In genomic region chr7:95430864-95431263, GRCh38 we compare ENCODE assay signal across 16 cellular contexts. TPM values are rescaled to one million over a fixed set of nuclear protein-coding genes. Genes with fewer than 3 reads are reported as not detected.
DNase-seq lines count a peak whose midpoint lies in the region; ATAC-seq, FAIRE-seq and TF ChIP-seq lines count a peak whose summit lies in the region.
"Had no signal": no experiment of that assay in that cellular context is flagged by ENCODE, and none has a peak within 500 bp of the region (broad histone marks: within the 10 kb centered on the region; RNA-seq: fewer than 3 reads in every experiment).

No MANE protein-coding gene starts in this region.

- 60% methylated on average over 2 of the region's 2 CpGs for WGBS in GM12878 (ENCODE audit: insufficient coverage, insufficient replicate concordance, low lambda C conversion rate, missing lambda C conversion rate)
- 17 to 58% (median 52%) methylated on average over 2 of the region's 2 CpGs for WGBS in small intestine, 3 donors

- ATAC-seq in GM12878 (no peak), HG03108 (IDR thresholded peaks at IDR 0.05; ENCODE audit: unreplicated experiment) (no peak)

- TF ChIP-seq CTCF in GM12878 (IDR thresholded peaks at IDR 0.05 in 2 of 3, conservative IDR thresholded peaks at IDR 0.05 in 1 of 3; ENCODE audit: control insufficient read depth in 2 of 3, extremely low read depth in 1 of 3, insufficient read depth in 1 of 3, low read depth in 3 of 3, low read length in 3 of 3): no peak

- no peaks in the 10 kb centered on the region for H3K27me3 ChIP-seq in GM12878 (replicated peaks in 1 of 2; ENCODE audit: control insufficient read depth in 2 of 2, insufficient read depth in 2 of 2, low read length in 1 of 2)
- H3K27me3 ChIP-seq in small intestine (ENCODE audit: control insufficient read depth in 2 of 2, insufficient read depth in 2 of 2, low read length in 2 of 2): no peaks in the 10 kb centered on the region
- H3K27me3 ChIP-seq: BLaER1 treated with 17β-estradiol and CSF1 and Interleukin-3, amounts not matched to agents 10 nM and 100 nM; suprapubic skin had no signal

- no TSS peak for BruUV-seq in GM12878 (replicated peaks; lab: Mats Ljungman, UMichigan)

- TF ChIP-seq POLR2A in GM12878 (IDR thresholded peaks at IDR 0.05; ENCODE audit: low read depth, low read length): no peak

- no peaks in the 10 kb centered on the region for H3K9me3 ChIP-seq in GM12878 (replicated peaks; ENCODE audit: control insufficient read depth, insufficient read depth, low read length)
- H3K9me3 ChIP-seq in small intestine (ENCODE audit: control insufficient read depth, low read depth): no peaks in the 10 kb centered on the region
- H3K9me3 ChIP-seq: suprapubic skin had no signal

- SMC1A ChIA-PET in GM12878 (lab: Charles Lee; ENCODE audit: uncharacterized antibody, unreplicated experiment): interaction anchor here (1.2 to 2.3 kb wide), 6 partner anchors 11 to 55 kb away, joined by 3 to 12 read pairs (median 7); partner anchors contain the start of gene ASB4

- H3K4me3 Mint-ChIP-seq in activated T-helper 2 cell treated with anti-CD3 and anti-CD28 coated beads, Interferon-gamma antibody, Interleukin-2, Interleukin-4, amounts not matched to agents 10 μg/mL and 5 μg/mL and 100 μg/mL, durations not matched to agents 14 hours and 24 hours and 36 hours (ENCODE audit: low read depth): no peak overlapping the region
- H3K4me3 Mint-ChIP-seq: activated naive CD8-positive, alpha-beta T cell treated with anti-CD3 and anti-CD28 coated beads for 36 hours; T-helper 2 cell treated with Interferon-gamma antibody and Interleukin-4, amounts not matched to agents 5 μg/mL and 100 μg/mL, for 36 hours had no signal

- H3K36me3 ChIP-seq in GM12878 (ENCODE audit: control insufficient read depth in 2 of 2, insufficient read depth in 2 of 2, low read length in 1 of 2) (no peaks in the 10 kb centered on the region; a peak in 1 of 4 replicates), small intestine (ENCODE audit: control insufficient read depth in 2 of 2, insufficient read depth in 2 of 2, low read length in 2 of 2) (peaks cover 0 to 2% of the 10 kb centered on the region in 2 donors)
- H3K36me3 ChIP-seq: suprapubic skin had no signal

- FAIRE-seq in GM12878 (lab: Jason Lieb, UNC) (no peak), small intestine (lab: Jason Lieb, UNC) (no peak)
- FAIRE-seq: colon had no signal

- POLR2A ChIA-PET in GM12878 (lab: Charles Lee): interaction anchor here (0.6 to 1.3 kb wide), 4 partner anchors 11 to 28 kb away, joined by 3 to 4 read pairs (median 4); no protein-coding TSS in a partner anchor

- H3K27me3 Mint-ChIP-seq in activated T-helper 2 cell treated with anti-CD3 and anti-CD28 coated beads, Interferon-gamma antibody, Interleukin-2, Interleukin-4, amounts not matched to agents 10 μg/mL and 5 μg/mL and 100 μg/mL, durations not matched to agents 14 hours and 24 hours and 36 hours (ENCODE audit: low read depth): peaks cover 2% of the 10 kb centered on the region
- H3K27me3 Mint-ChIP-seq: activated naive CD8-positive, alpha-beta T cell treated with anti-CD3 and anti-CD28 coated beads for 36 hours had no signal

- DNase-seq in HT1080 (ENCODE audit: low read depth) (peak; percentile 13), GM12878 (ENCODE audit: low read depth, low spot score) (no peak), kidney glomerular epithelial cell (lab: John Stamatoyannopoulos, UW) (peak; percentile 85), small intestine (peak; percentile 90), HCEC 1CT (no peak)
- no peak for DNase-seq in activated T-helper 2 cell treated with anti-CD3 and anti-CD28 coated beads, Interferon-gamma antibody, Interleukin-2, Interleukin-4, amounts not matched to agents 10 μg/mL and 5 μg/mL and 100 μg/mL, durations not matched to agents 14 hours and 24 hours and 36 hours (ENCODE audit: low spot score)
- DNase-seq: activated CD4-positive, alpha-beta T cell treated with anti-CD3 and anti-CD28 coated beads for 1 hour; activated naive CD8-positive, alpha-beta T cell treated with anti-CD3 and anti-CD28 coated beads for 36 hours; NCI-H2171 treated with DMSO at 0.1 percent for 48 hours; NK-92 treated with Interleukin-12 subunit alpha and Interleukin-12 subunit beta, amount 100 ng/mL, for 24 hours; SHP77 treated with DMSO at 0.1 percent for 48 hours had no signal

- H3K27ac ChIP-seq in GM12878 (ENCODE audit: control insufficient read depth, insufficient read depth) (no peak overlapping the region), small intestine (ENCODE audit: low read depth in 1 of 2, low read length in 1 of 2) (no peak overlapping the region)
- H3K27ac ChIP-seq: BLaER1 treated with 17β-estradiol and CSF1 and Interleukin-3, amounts not matched to agents 10 nM and 100 nM; suprapubic skin had no signal

- no peaks in the 10 kb centered on the region for H3K79me2 ChIP-seq in GM12878 (ENCODE audit: control insufficient read depth, insufficient read depth, low read length)

- H3K4me1 Mint-ChIP-seq in activated T-helper 2 cell treated with anti-CD3 and anti-CD28 coated beads, Interferon-gamma antibody, Interleukin-2, Interleukin-4, amounts not matched to agents 10 μg/mL and 5 μg/mL and 100 μg/mL, durations not matched to agents 14 hours and 24 hours and 36 hours (ENCODE audit: low read depth): peaks cover 15% of the 10 kb centered on the region

- no peaks in the 10 kb centered on the region for H3K4me1 ChIP-seq in GM12878 (ENCODE audit: control insufficient read depth, insufficient read depth, low read length)
- H3K4me1 ChIP-seq in small intestine (ENCODE audit: control insufficient read depth in 2 of 2, insufficient read depth in 1 of 2, low read depth in 1 of 2, low read length in 1 of 2): peaks cover 4 to 5% of the 10 kb centered on the region in 2 donors

- H3K4me2 ChIP-seq in GM12878 (ENCODE audit: control insufficient read depth, insufficient read depth): no peak overlapping the region

- in situ Hi-C loops in GM12878 (cut with MboI): no loop called here

- no peak for TF ChIP-seq RAD21 in GM12878 (IDR thresholded peaks at IDR 0.05; ENCODE audit: insufficient read depth, low read depth, low read length)

- H3K36me3 Mint-ChIP-seq in activated T-helper 2 cell treated with anti-CD3 and anti-CD28 coated beads, Interferon-gamma antibody, Interleukin-2, Interleukin-4, amounts not matched to agents 10 μg/mL and 5 μg/mL and 100 μg/mL, durations not matched to agents 14 hours and 24 hours and 36 hours (ENCODE audit: low read depth): peaks cover 6% of the 10 kb centered on the region

- no peaks in the 10 kb centered on the region for H4K20me1 ChIP-seq in GM12878 (ENCODE audit: control insufficient read depth, insufficient read depth)

- TF ChIP-seq EP300 in GM12878 (IDR thresholded peaks at IDR 0.05; ENCODE audit: borderline replicate concordance in 1 of 2, control insufficient read depth in 1 of 2, low read depth in 2 of 2, low read length in 2 of 2): no peak

- no peak overlapping the region for H2AFZ ChIP-seq in GM12878 (ENCODE audit: control insufficient read depth, low read depth, low read length)

- H3K27ac Mint-ChIP-seq in activated T-helper 2 cell treated with anti-CD3 and anti-CD28 coated beads, Interferon-gamma antibody, Interleukin-2, Interleukin-4, amounts not matched to agents 10 μg/mL and 5 μg/mL and 100 μg/mL, durations not matched to agents 14 hours and 24 hours and 36 hours: no peak overlapping the region
- H3K27ac Mint-ChIP-seq: activated naive CD8-positive, alpha-beta T cell treated with anti-CD3 and anti-CD28 coated beads for 36 hours; T-helper 2 cell treated with Interferon-gamma antibody and Interleukin-4, amounts not matched to agents 5 μg/mL and 100 μg/mL, for 36 hours had no signal

- RAD21 ChIA-PET in GM12878 (lab: Charles Lee; ENCODE audit: unreplicated experiment): interaction anchor here (0.6 to 3.9 kb wide), 5 partner anchors 9 to 95 kb away, joined by 3 to 21 read pairs (median 6); no protein-coding TSS in a partner anchor

- no peak overlapping the region for H3K4me3 ChIP-seq in GM12878
- H3K4me3 ChIP-seq in small intestine (ENCODE audit: low read depth in 1 of 2, low read length in 2 of 2): no peak overlapping the region
- H3K4me3 ChIP-seq: BLaER1 treated with 17β-estradiol and CSF1 and Interleukin-3, amounts not matched to agents 10 nM and 100 nM; suprapubic skin had no signal

- CTCF ChIA-PET in GM12878 (lab: Yijun Ruan, JAX): interaction anchor here (0.8 to 3.8 kb wide), 3 partner anchors 9 to 81 kb away, joined by 4 to 19 read pairs (median 5); no protein-coding TSS in a partner anchor

- no peak overlapping the region for H3K9ac ChIP-seq in GM12878 (ENCODE audit: control insufficient read depth, insufficient read depth, low read length)
- H3K9ac ChIP-seq: BLaER1 treated with 17β-estradiol and CSF1 and Interleukin-3, amounts not matched to agents 10 nM and 100 nM had no signal

- H3K9me3 Mint-ChIP-seq in activated T-helper 2 cell treated with anti-CD3 and anti-CD28 coated beads, Interferon-gamma antibody, Interleukin-2, Interleukin-4, amounts not matched to agents 10 μg/mL and 5 μg/mL and 100 μg/mL, durations not matched to agents 14 hours and 24 hours and 36 hours: no peaks in the 10 kb centered on the region
- H3K9me3 Mint-ChIP-seq: activated naive CD8-positive, alpha-beta T cell treated with anti-CD3 and anti-CD28 coated beads for 36 hours; T-helper 2 cell treated with Interferon-gamma antibody and Interleukin-4, amounts not matched to agents 5 μg/mL and 100 μg/mL, for 36 hours had no signal

- intact Hi-C loops in GM12878 (cut with micrococcal nuclease; ENCODE audit: unreplicated experiment): no loop called here
- intact Hi-C loops in activated T-helper 2 cell treated with anti-CD3 and anti-CD28 coated beads, Interferon-gamma antibody, Interleukin-2, Interleukin-4, amounts not matched to agents 10 μg/mL and 5 μg/mL and 100 μg/mL, durations not matched to agents 14 hours and 24 hours and 36 hours (cut with micrococcal nuclease): loop anchor here (5.0 kb wide), 1 partner anchor 34 kb away; the partner anchor contains the start of gene PON3

RNA-seq across cellular contexts. Expression of gene PON2, which starts 4.0 kb away (rescaled TPM):
- total RNA-seq in HT1080 (2014; rRNA removed; shearing (Covaris generic)): 79.0 and 86.7 TPM in 2 replicates
- 83.2 and 94.2 TPM in 2 replicates for polyA plus RNA-seq in HT1080 (2015; cell fraction: cytosol; rRNA removed)
- 138 and 139 TPM in 2 replicates for polyA plus RNA-seq in HT1080 (2015; cell fraction: nucleus; rRNA removed)
- 424 and 425 TPM in 2 replicates for total RNA-seq in GM12878 (2013; cell fraction: nucleolus; rRNA removed)
- total RNA-seq in GM12878 (2014; rRNA removed) (43.8 and 53.2 TPM in 2 replicates), GM12878 (2014; rRNA removed; fragmentation: Illumina TruSeq; extraction: Trizol) (46.6 and 48.8 TPM in 2 replicates), GM12878 (2021) (32.7 TPM in 2 replicates)
- 0.51 TPM for polyA plus RNA-seq in GM12878 (2011; ENCODE audit: low read depth)
- polyA plus RNA-seq in GM12878 (2011; rRNA removed) (127 and 183 TPM in 2 replicates), GM12878 (2014; fragmentation: Illumina TruSeq; extraction: Trizol) (56.8 and 63.6 TPM in 2 replicates), GM12878 (2014; fragmentation: Nextera tagmentation; extraction: Ambion mirVana) (10 to 100 TPM; 22.9 to 30.2 TPM), GM12878 (2014; rRNA removed) (40.4 and 52.4 TPM in 2 replicates), GM12878 (2016; fragmentation: Nextera tagmentation; extraction: Ambion mirVana) (10 to 100 TPM; 45.7 to 48.2 TPM), small intestine (100 to 1,000 TPM in 1 of 3 donors, 10 to 100 TPM in 2; 51.6 to 117 (median 70.3) TPM)
- polyA plus RNA-seq in GM12878 (2011; cell fraction: cytosol; rRNA removed): 63.0 and 64.4 TPM in 2 replicates
- polyA plus RNA-seq in GM12878 (2011; cell fraction: nucleus; rRNA removed): 167 and 175 TPM in 2 replicates
- 1.7 and 2.1 TPM in 2 replicates for polyA plus RNA-seq in GM12878 (2012)
- polyA minus RNA-seq in GM12878 (2011; rRNA and poly(A)+ RNA removed): 45.5 and 68.0 TPM in 2 replicates
- 22.5 and 33.3 TPM in 2 replicates for polyA minus RNA-seq in GM12878 (2011; cell fraction: cytosol; rRNA and poly(A)+ RNA removed)
- 74.6 and 100.0 TPM in 2 replicates for polyA minus RNA-seq in GM12878 (2011; cell fraction: nucleus; rRNA and poly(A)+ RNA removed)
- 16.5 and 17.5 TPM in 2 replicates for total RNA-seq in activated T-helper 2 cell treated with anti-CD3 and anti-CD28 coated beads, Interferon-gamma antibody, Interleukin-2, Interleukin-4, amounts not matched to agents 10 μg/mL and 5 μg/mL and 100 μg/mL, durations not matched to agents 14 hours and 24 hours and 36 hours

RNA-seq across cellular contexts. Expression of gene PON3, which starts 34.7 kb away (rescaled TPM):
- not detected in 2 replicates for total RNA-seq in HT1080 (2014; rRNA removed; shearing (Covaris generic))
- not detected in 2 replicates for polyA plus RNA-seq in HT1080 (2015; cell fraction: cytosol; rRNA removed)
- not detected in 2 replicates for polyA plus RNA-seq in HT1080 (2015; cell fraction: nucleus; rRNA removed)
- 1.5 and 3.0 TPM in 2 replicates for total RNA-seq in GM12878 (2013; cell fraction: nucleolus; rRNA removed)
- 0.45 and 0.71 TPM in 2 replicates for total RNA-seq in GM12878 (2014; rRNA removed)
- total RNA-seq in GM12878 (2014; rRNA removed; fragmentation: Illumina TruSeq; extraction: Trizol): 0.76 and 1.0 TPM in 2 replicates
- 0.64 and 0.69 TPM in 2 replicates for total RNA-seq in GM12878 (2021)
- not detected for polyA plus RNA-seq in GM12878 (2011; ENCODE audit: low read depth)
- polyA plus RNA-seq in GM12878 (2011; rRNA removed): 1.7 and 2.0 TPM in 2 replicates
- 0.59 and 0.76 TPM in 2 replicates for polyA plus RNA-seq in GM12878 (2011; cell fraction: cytosol; rRNA removed)
- polyA plus RNA-seq in GM12878 (2011; cell fraction: nucleus; rRNA removed): 2.0 and 2.7 TPM in 2 replicates
- not detected in 2 replicates for polyA plus RNA-seq in GM12878 (2012)
- polyA plus RNA-seq in GM12878 (2014; fragmentation: Illumina TruSeq; extraction: Trizol): 0.29 and 0.78 TPM in 2 replicates
- polyA plus RNA-seq in GM12878 (2014; fragmentation: Nextera tagmentation; extraction: Ambion mirVana): 1 to 10 TPM; 1.4 to 2.0 TPM
- 0.69 and 0.78 TPM in 2 replicates for polyA plus RNA-seq in GM12878 (2014; rRNA removed)
- polyA plus RNA-seq in GM12878 (2016; fragmentation: Nextera tagmentation; extraction: Ambion mirVana): 1 to 10 TPM; 1.0 to 1.4 TPM
- 0.88 and 1.0 TPM in 2 replicates for polyA minus RNA-seq in GM12878 (2011; rRNA and poly(A)+ RNA removed)
- not detected in 2 replicates for polyA minus RNA-seq in GM12878 (2011; cell fraction: cytosol; rRNA and poly(A)+ RNA removed)
- 2.2 and 2.9 TPM in 2 replicates for polyA minus RNA-seq in GM12878 (2011; cell fraction: nucleus; rRNA and poly(A)+ RNA removed)
- 1 to 10 TPM; 2.4 to 8.5 (median 4.9) TPM for polyA plus RNA-seq in small intestine
- total RNA-seq in activated T-helper 2 cell treated with anti-CD3 and anti-CD28 coated beads, Interferon-gamma antibody, Interleukin-2, Interleukin-4, amounts not matched to agents 10 μg/mL and 5 μg/mL and 100 μg/mL, durations not matched to agents 14 hours and 24 hours and 36 hours: 0.14 and 0.30 TPM in 2 replicates

RNA-seq across cellular contexts. Expression of gene ASB4, which starts 54.9 kb away (rescaled TPM):
- not detected in 2 replicates for total RNA-seq in HT1080 (2014; rRNA removed; shearing (Covaris generic))
- polyA plus RNA-seq in HT1080 (2015; cell fraction: cytosol; rRNA removed): not detected in 2 replicates
- polyA plus RNA-seq in HT1080 (2015; cell fraction: nucleus; rRNA removed): not detected in 2 replicates
- 0.27 and 1.1 TPM in 2 replicates for total RNA-seq in GM12878 (2013; cell fraction: nucleolus; rRNA removed)
- total RNA-seq in GM12878 (2014; rRNA removed): not detected in 2 replicates
- not detected in 2 replicates for total RNA-seq in GM12878 (2014; rRNA removed; fragmentation: Illumina TruSeq; extraction: Trizol)
- 0.08 TPM in 1 of 2 replicates, not detected in the other for total RNA-seq in GM12878 (2021)
- polyA plus RNA-seq in GM12878 (2011; ENCODE audit: low read depth): not detected
- 1.1 and 1.3 TPM in 2 replicates for polyA plus RNA-seq in GM12878 (2011; rRNA removed)
- 0.64 and 0.82 TPM in 2 replicates for polyA plus RNA-seq in GM12878 (2011; cell fraction: cytosol; rRNA removed)
- 0.56 and 1.1 TPM in 2 replicates for polyA plus RNA-seq in GM12878 (2011; cell fraction: nucleus; rRNA removed)
- polyA plus RNA-seq in GM12878 (2012): not detected in 2 replicates
- polyA plus RNA-seq in GM12878 (2014; fragmentation: Illumina TruSeq; extraction: Trizol): not detected in 2 replicates
- not detected for polyA plus RNA-seq in GM12878 (2014; fragmentation: Nextera tagmentation; extraction: Ambion mirVana)
- polyA plus RNA-seq in GM12878 (2014; rRNA removed): 0.12 TPM in 1 of 2 replicates, not detected in the other
- polyA plus RNA-seq in GM12878 (2016; fragmentation: Nextera tagmentation; extraction: Ambion mirVana): not detected
- 1.2 and 1.9 TPM in 2 replicates for polyA minus RNA-seq in GM12878 (2011; rRNA and poly(A)+ RNA removed)
- not detected in 2 replicates for polyA minus RNA-seq in GM12878 (2011; cell fraction: cytosol; rRNA and poly(A)+ RNA removed)
- 0.73 and 1.4 TPM in 2 replicates for polyA minus RNA-seq in GM12878 (2011; cell fraction: nucleus; rRNA and poly(A)+ RNA removed)
- polyA plus RNA-seq in small intestine: 1 to 10 TPM in 1 of 3 donors, under 1 TPM in 1, not detected in 1; 0.09 to 1.4 TPM
- total RNA-seq in activated T-helper 2 cell treated with anti-CD3 and anti-CD28 coated beads, Interferon-gamma antibody, Interleukin-2, Interleukin-4, amounts not matched to agents 10 μg/mL and 5 μg/mL and 100 μg/mL, durations not matched to agents 14 hours and 24 hours and 36 hours: not detected in 2 replicates
- total RNA-seq: activated naive CD8-positive, alpha-beta T cell treated with anti-CD3 and anti-CD28 coated beads for 36 hours had no signal

Comparison
In these comparisons a context has a peak if more than half of its experiments do, and no peak if none do; other contexts are left out.
1. DNase-seq: peak in HT1080 (single experiment), kidney glomerular epithelial cell (single experiment) and small intestine (single experiment); none in GM12878 (single experiment), activated T-helper 2 cell treated with anti-CD3 and anti-CD28 coated beads, Interferon-gamma antibody, Interleukin-2, Interleukin-4, amounts not matched to agents 10 μg/mL and 5 μg/mL and 100 μg/mL, durations not matched to agents 14 hours and 24 hours and 36 hours (single experiment) and HCEC 1CT (single experiment).